Comparison of ENCODE assay signal across 10 cellular contexts in genomic region chr3:37863949-37864822, GRCh38. TPM values are rescaled to one million over a fixed set of nuclear protein-coding genes. Genes with fewer than 3 reads are reported as not detected.
DNase-seq lines count a peak whose midpoint lies in the region; ATAC-seq, FAIRE-seq and TF ChIP-seq lines count a peak whose summit lies in the region.
"Had no signal": no experiment of that assay in that cellular context is flagged by ENCODE, and none has a peak within 500 bp of the region (broad histone marks: within the 10 kb centered on the region; RNA-seq: fewer than 3 reads in every experiment).

No MANE protein-coding gene starts in this region.

- no peak overlapping the region for H3K9ac ChIP-seq in parathyroid adenoma

- H3K27me3 ChIP-seq in MG63 (no peaks in the 10 kb centered on the region), parathyroid adenoma (ENCODE audit: control insufficient read depth, insufficient read depth, low read length) (no peaks in the 10 kb centered on the region)

- intact Hi-C loops in Calu3 (cut with micrococcal nuclease; ENCODE audit: unreplicated experiment) = no loop called here

- H3K9me3 ChIP-seq in MG63 (no peaks in the 10 kb centered on the region), parathyroid adenoma (ENCODE audit: control insufficient read depth, low read length) (no peaks in the 10 kb centered on the region)

- H3K4me3 Mint-ChIP-seq in Calu3 (ENCODE audit: low read depth, unreplicated experiment) = peak overlapping the region; percentile 95
- no peak overlapping the region for H3K4me3 Mint-ChIP-seq in stimulated activated memory B cell treated with anti-CD40 and anti-IgM and Interleukin-4, amounts not matched to agents 10 μg/mL and 1 μg/mL and 100 μg/mL, for 72 hours

- FAIRE-seq in endometrium (lab: Jason Lieb, UNC) (peak; percentile 66), HTR-8/SVneo (lab: Jason Lieb, UNC) (no peak)

- TF ChIP-seq CTCF in Calu3 (IDR thresholded peaks at IDR 0.05; ENCODE audit: unreplicated experiment) (no peak), parathyroid adenoma (IDR thresholded peaks at IDR 0.05) (no peak)

- no peak overlapping the region for H3K4me2 ChIP-seq in parathyroid adenoma (ENCODE audit: low read length)

- H3K27ac Mint-ChIP-seq in Calu3 (ENCODE audit: unreplicated experiment) = peak overlapping the region; percentile 79
- no peak overlapping the region for H3K27ac Mint-ChIP-seq in stimulated activated memory B cell treated with anti-CD40 and anti-IgM and Interleukin-4, amounts not matched to agents 10 μg/mL and 1 μg/mL and 100 μg/mL, for 72 hours

- CTCF ChIA-PET in Calu3 (lab: Charles Lee) = interaction anchor here (0.6 to 1.1 kb wide), 4 partner anchors 9 to 254 kb away, joined by 3 to 15 read pairs (median 4); no protein-coding TSS in a partner anchor

- H3K79me2 ChIP-seq in parathyroid adenoma = peaks cover 16% of the 10 kb centered on the region

- DNase-seq in Calu3 = peak; percentile 17
- DNase-seq in MG63 = peak; percentile 10
- no peak for DNase-seq in HTR-8/SVneo (ENCODE audit: insufficient read length, low spot score)
- DNase-seq: activated CD8-positive, alpha-beta memory T cell treated with anti-CD3 and anti-CD28 coated beads, Interleukin-2, amount 50 U/mL, for 4 hours; NK-92 treated with Interleukin-12 subunit alpha and Interleukin-12 subunit beta, amount 100 ng/mL, for 24 hours had no signal

- no peak overlapping the region for H3K4me3 ChIP-seq in MG63
- no peak overlapping the region for H3K4me3 ChIP-seq in parathyroid adenoma (ENCODE audit: low read depth, low read length)

- ATAC-seq in GM19395 (IDR thresholded peaks at IDR 0.05; ENCODE audit: unreplicated experiment) (no peak), HG02678 (IDR thresholded peaks at IDR 0.05; ENCODE audit: unreplicated experiment) (no peak)
- ATAC-seq in stimulated activated memory B cell treated with anti-CD40 and anti-IgM and Interleukin-4, amounts not matched to agents 10 μg/mL and 1 μg/mL and 100 μg/mL, for 72 hours = no peak

- H3K4me1 Mint-ChIP-seq in Calu3 (ENCODE audit: low read depth, unreplicated experiment) = peaks cover 41% of the 10 kb centered on the region
- H3K4me1 Mint-ChIP-seq in stimulated activated memory B cell treated with anti-CD40 and anti-IgM and Interleukin-4, amounts not matched to agents 10 μg/mL and 1 μg/mL and 100 μg/mL, for 72 hours = peaks cover 14% of the 10 kb centered on the region

- peaks cover 4% of the 10 kb centered on the region for H3K4me1 ChIP-seq in parathyroid adenoma

- H3K9me3 Mint-ChIP-seq in Calu3 (ENCODE audit: low read depth, unreplicated experiment) = no peaks in the 10 kb centered on the region
- H3K9me3 Mint-ChIP-seq in stimulated activated memory B cell treated with anti-CD40 and anti-IgM and Interleukin-4, amounts not matched to agents 10 μg/mL and 1 μg/mL and 100 μg/mL, for 72 hours = no peaks in the 10 kb centered on the region

- H2AFZ ChIP-seq in parathyroid adenoma = no peak overlapping the region

- no TSS peak for BruUV-seq in Calu3 (replicated peaks; lab: Mats Ljungman, UMichigan)

- H3K36me3 ChIP-seq in MG63 (no peaks in the 10 kb centered on the region), parathyroid adenoma (ENCODE audit: control insufficient read depth, insufficient read depth, low read length) (no peaks in the 10 kb centered on the region)

- peaks cover 32% of the 10 kb centered on the region for H3K36me3 Mint-ChIP-seq in Calu3 (ENCODE audit: insufficient read depth, unreplicated experiment)
- no peaks in the 10 kb centered on the region for H3K36me3 Mint-ChIP-seq in stimulated activated memory B cell treated with anti-CD40 and anti-IgM and Interleukin-4, amounts not matched to agents 10 μg/mL and 1 μg/mL and 100 μg/mL, for 72 hours

- no peaks in the 10 kb centered on the region for H3K27me3 Mint-ChIP-seq in Calu3 (ENCODE audit: unreplicated experiment)
- H3K27me3 Mint-ChIP-seq in stimulated activated memory B cell treated with anti-CD40 and anti-IgM and Interleukin-4, amounts not matched to agents 10 μg/mL and 1 μg/mL and 100 μg/mL, for 72 hours = peaks cover 50% of the 10 kb centered on the region

- H3K27ac ChIP-seq in parathyroid adenoma = peak overlapping the region; percentile 78

RNA-seq across cellular contexts. Expression of gene CTDSPL, which starts 2.5 kb away (rescaled TPM):
- 55.2 and 81.9 TPM in 2 replicates for total RNA-seq in Calu3 (2022)
- total RNA-seq in MG63 (2014; rRNA removed; shearing (Covaris generic); ENCODE audit: low replicate concordance) = 13.5 and 24.6 TPM in 2 replicates
